18 cellular contexts compared by ENCODE assay signal in the genomic region with DNA sequence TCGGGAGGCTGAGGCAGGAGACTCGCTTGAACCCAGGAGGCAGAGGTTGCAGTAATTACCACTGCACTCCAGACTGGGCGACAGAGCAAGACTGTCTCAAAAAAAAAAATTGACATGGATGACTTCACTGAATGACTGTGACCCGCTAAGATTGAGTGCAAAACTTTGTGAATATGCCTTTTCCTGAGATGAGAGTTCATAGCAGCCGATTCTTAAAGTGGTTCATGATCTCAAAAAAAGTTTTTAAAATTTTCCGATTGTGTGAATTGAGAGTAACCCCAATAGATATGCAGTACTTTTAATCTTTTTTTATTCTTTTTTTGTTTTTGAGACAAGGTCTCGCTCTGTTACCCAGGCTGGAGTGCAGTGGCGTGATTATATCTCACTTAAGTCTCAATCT. TPM values are rescaled to one million over a fixed set of nuclear protein-coding genes. Genes with fewer than 3 reads are reported as not detected.
DNase-seq lines count a peak whose midpoint lies in the region; ATAC-seq, FAIRE-seq and TF ChIP-seq lines count a peak whose summit lies in the region.
"Had no signal": no experiment of that assay in that cellular context is flagged by ENCODE, and none has a peak within 500 bp of the region (broad histone marks: within the 10 kb centered on the region; RNA-seq: fewer than 3 reads in every experiment).

No MANE protein-coding gene starts in this region.

- ATAC-seq in activated CD8-positive, alpha-beta T cell treated with anti-CD3 and anti-CD28 coated beads for 36 hours = no peak
- no peak for ATAC-seq in activated CD8-positive, alpha-beta T cell treated with anti-CD3 and anti-CD28 coated beads, Interleukin-2, amount 10 ng/mL, durations not matched to agents 7 days and 5 days
- peak; percentile 12 for ATAC-seq in GM12878
- no peak for ATAC-seq in GM19023 (IDR thresholded peaks at IDR 0.05; ENCODE audit: unreplicated experiment)

- WGBS in GM12878 (ENCODE audit: insufficient coverage, insufficient replicate concordance, low lambda C conversion rate, missing lambda C conversion rate) = 3% methylated on average over 8 of the region's 8 CpGs

- no peak for TF ChIP-seq POLR2A in GM12878 (IDR thresholded peaks at IDR 0.05; ENCODE audit: low read depth, low read length)

- POLR2A ChIA-PET in activated CD8-positive, alpha-beta T cell treated with anti-CD3 and anti-CD28 coated beads for 36 hours (lab: Charles Lee) = interaction anchor here (0.7 to 1.8 kb wide), 5 partner anchors 30 to 147 kb away, joined by 3 to 6 read pairs (median 4); partner anchors contain the start of genes FAM216A and GPN3
- POLR2A ChIA-PET in activated CD8-positive, alpha-beta T cell treated with anti-CD3 and anti-CD28 coated beads, Interleukin-2, amount 10 ng/mL, durations not matched to agents 7 days and 5 days (lab: Charles Lee) = interaction anchor here (0.9 to 1.3 kb wide), 2 partner anchors 74 to 165 kb away, joined by 3 to 4 read pairs; partner anchors contain the start of genes ARPC3 and HVCN1
- POLR2A ChIA-PET in GM12878 (lab: Charles Lee) = interaction anchor here (0.9 to 3.3 kb wide), 12 partner anchors 8 to 79 kb away, joined by 3 to 22 read pairs (median 6); no protein-coding TSS in a partner anchor

- H3K36me3 ChIP-seq in GM12878 (ENCODE audit: control insufficient read depth in 2 of 2, insufficient read depth in 2 of 2, low read length in 1 of 2) = no peaks in the 10 kb centered on the region
- H3K36me3 ChIP-seq in neuron (ENCODE audit: insufficient read depth, low read length) = peaks cover 12% of the 10 kb centered on the region
- H3K36me3 ChIP-seq: esophagus squamous epithelium had no signal

- no peak for TF ChIP-seq CTCF in activated CD8-positive, alpha-beta T cell treated with anti-CD3 and anti-CD28 coated beads for 36 hours (IDR thresholded peaks at IDR 0.05)
- no peak for TF ChIP-seq CTCF in HFFc6 (IDR thresholded peaks at IDR 0.05)
- TF ChIP-seq CTCF in GM12878 (IDR thresholded peaks at IDR 0.05 in 2 of 3, conservative IDR thresholded peaks at IDR 0.05 in 1 of 3; ENCODE audit: control insufficient read depth in 2 of 3, extremely low read depth in 1 of 3, insufficient read depth in 1 of 3, low read depth in 3 of 3, low read length in 3 of 3) = no peak

- H3K4me3 ChIP-seq in GM12878 = peak overlapping the region; percentile 58; the same call in 1 of the 2 replicates
- H3K4me3 ChIP-seq in neuron (ENCODE audit: low read length) = peak overlapping the region; percentile 88

- H3K9me3 ChIP-seq in GM12878 (replicated peaks; ENCODE audit: control insufficient read depth, insufficient read depth, low read length) (no peaks in the 10 kb centered on the region), neuron (ENCODE audit: low read length) (peaks cover 3% of the 10 kb centered on the region)
- H3K9me3 ChIP-seq: esophagus squamous epithelium, tibial artery had no signal

- no peaks in the 10 kb centered on the region for H3K9me3 Mint-ChIP-seq in activated CD8-positive, alpha-beta T cell treated with anti-CD3 and anti-CD28 coated beads for 36 hours
- no peaks in the 10 kb centered on the region for H3K9me3 Mint-ChIP-seq in activated CD8-positive, alpha-beta T cell treated with anti-CD3 and anti-CD28 coated beads, Interleukin-2, amount 10 ng/mL, durations not matched to agents 7 days and 5 days (ENCODE audit: insufficient read depth)
- H3K9me3 Mint-ChIP-seq in HFFc6 = no peaks in the 10 kb centered on the region

- no peaks in the 10 kb centered on the region for H3K27me3 Mint-ChIP-seq in activated CD8-positive, alpha-beta T cell treated with anti-CD3 and anti-CD28 coated beads for 36 hours
- no peaks in the 10 kb centered on the region for H3K27me3 Mint-ChIP-seq in activated CD8-positive, alpha-beta T cell treated with anti-CD3 and anti-CD28 coated beads, Interleukin-2, amount 10 ng/mL, durations not matched to agents 7 days and 5 days (ENCODE audit: low read depth)
- no peaks in the 10 kb centered on the region; the same call in 1 of the 2 replicates for H3K27me3 Mint-ChIP-seq in HFFc6 (ENCODE audit: insufficient read depth)

- in situ Hi-C loops in GM12878 (cut with MboI) = loop anchor here (5.0 kb wide), 2 partner anchors 82 to 212 kb away; no protein-coding TSS in a partner anchor

- H4K20me1 ChIP-seq in GM12878 (ENCODE audit: control insufficient read depth, insufficient read depth) = no peaks in the 10 kb centered on the region

- peak overlapping the region; percentile 46 for H2AFZ ChIP-seq in GM12878 (ENCODE audit: control insufficient read depth, low read depth, low read length)
- H2AFZ ChIP-seq in neuron (ENCODE audit: low read depth, low read length) = no peak overlapping the region

- no peak for DNase-seq in activated CD8-positive, alpha-beta T cell treated with anti-CD3 and anti-CD28 coated beads for 36 hours
- no peak for DNase-seq in activated CD8-positive, alpha-beta T cell treated with anti-CD3 and anti-CD28 coated beads, Interleukin-2, amount 10 ng/mL, durations not matched to agents 7 days and 5 days
- DNase-seq in HFFc6 = no peak
- DNase-seq in GM12878 (ENCODE audit: low read depth, low spot score) = no peak
- no peak for DNase-seq in HTR-8/SVneo (ENCODE audit: insufficient read length, low spot score)
- DNase-seq in mucosa of gallbladder (ENCODE audit: low spot score) = no peak
- DNase-seq: aorta; Calu3; esophagus squamous epithelium; NCI-H187; NCI-H524 treated with DMSO at 0.1 percent for 48 hours; stimulated activated CD4-positive, alpha-beta T cell treated with anti-CD3 and anti-CD28 coated beads, Interleukin-1b, Interleukin-23, amount 100 ng/mL, for 48 hours; SW 1271; tibial artery; WERI-Rb-1 had no signal

- no peak overlapping the region for H3K27ac Mint-ChIP-seq in activated CD8-positive, alpha-beta T cell treated with anti-CD3 and anti-CD28 coated beads for 36 hours
- H3K27ac Mint-ChIP-seq in activated CD8-positive, alpha-beta T cell treated with anti-CD3 and anti-CD28 coated beads, Interleukin-2, amount 10 ng/mL, durations not matched to agents 7 days and 5 days = no peak overlapping the region
- no peak overlapping the region; the same call in 1 of the 2 replicates for H3K27ac Mint-ChIP-seq in HFFc6

- BruUV-seq in GM12878 (replicated peaks; lab: Mats Ljungman, UMichigan) = no TSS peak

- H3K4me1 ChIP-seq in GM12878 (ENCODE audit: control insufficient read depth, insufficient read depth, low read length) (peaks cover 15% of the 10 kb centered on the region), neuron (ENCODE audit: insufficient read depth, low read length) (peaks cover 10% of the 10 kb centered on the region)

- no peak for TF ChIP-seq RAD21 in GM12878 (IDR thresholded peaks at IDR 0.05; ENCODE audit: insufficient read depth, low read depth, low read length)

- FAIRE-seq in GM12878 (lab: Jason Lieb, UNC) (no peak), HTR-8/SVneo (lab: Jason Lieb, UNC) (no peak)
- FAIRE-seq: RCC 7860 had no signal

- H3K27ac ChIP-seq in GM12878 (ENCODE audit: control insufficient read depth, insufficient read depth) = peak overlapping the region; percentile 64
- H3K27ac ChIP-seq: WERI-Rb-1 had no signal

- no peaks in the 10 kb centered on the region for H3K79me2 ChIP-seq in GM12878 (ENCODE audit: control insufficient read depth, insufficient read depth, low read length)

- H3K4me1 Mint-ChIP-seq in activated CD8-positive, alpha-beta T cell treated with anti-CD3 and anti-CD28 coated beads for 36 hours (ENCODE audit: low read depth) = peaks cover 21% of the 10 kb centered on the region
- H3K4me1 Mint-ChIP-seq in activated CD8-positive, alpha-beta T cell treated with anti-CD3 and anti-CD28 coated beads, Interleukin-2, amount 10 ng/mL, durations not matched to agents 7 days and 5 days (ENCODE audit: low read depth) = peaks cover 23% of the 10 kb centered on the region
- H3K4me1 Mint-ChIP-seq in HFFc6 (ENCODE audit: low read depth) = peaks cover 10% of the 10 kb centered on the region

- H3K36me3 Mint-ChIP-seq in activated CD8-positive, alpha-beta T cell treated with anti-CD3 and anti-CD28 coated beads for 36 hours (ENCODE audit: low read depth) = no peaks in the 10 kb centered on the region
- no peaks in the 10 kb centered on the region for H3K36me3 Mint-ChIP-seq in activated CD8-positive, alpha-beta T cell treated with anti-CD3 and anti-CD28 coated beads, Interleukin-2, amount 10 ng/mL, durations not matched to agents 7 days and 5 days (ENCODE audit: low read depth)
- H3K36me3 Mint-ChIP-seq in HFFc6 (ENCODE audit: low read depth) = no peaks in the 10 kb centered on the region

- SMC1A ChIA-PET in GM12878 (lab: Charles Lee; ENCODE audit: uncharacterized antibody, unreplicated experiment) = interaction anchor here (0.6 to 4.1 kb wide), 21 partner anchors 9 to 158 kb away, joined by 3 to 14 read pairs (median 3); no protein-coding TSS in a partner anchor

- CTCF ChIA-PET in activated CD8-positive, alpha-beta T cell treated with anti-CD3 and anti-CD28 coated beads for 36 hours (lab: Charles Lee) = interaction anchor here (0.6 to 7.0 kb wide), 7 partner anchors 9 to 212 kb away, joined by 3 to 53 read pairs (median 5); partner anchors contain the start of gene ARPC3
- CTCF ChIA-PET in activated CD8-positive, alpha-beta T cell treated with anti-CD3 and anti-CD28 coated beads, Interleukin-2, amount 10 ng/mL, durations not matched to agents 7 days and 5 days (lab: Charles Lee) = interaction anchor here (1.2 to 8.4 kb wide), 4 partner anchors 14 to 165 kb away, joined by 6 to 70 read pairs (median 18); partner anchors contain the start of genes ARPC3, FAM216A and GPN3
- CTCF ChIA-PET in GM12878 (lab: Yijun Ruan, JAX) = interaction anchor here (0.9 to 5.4 kb wide), 7 partner anchors 9 to 214 kb away, joined by 3 to 21 read pairs (median 6); partner anchors contain the start of gene ARPC3

- RAD21 ChIA-PET in GM12878 (lab: Charles Lee; ENCODE audit: unreplicated experiment) = interaction anchor here (1.0 to 4.6 kb wide), 7 partner anchors 18 to 165 kb away, joined by 3 to 23 read pairs (median 5); partner anchors contain the start of gene ARPC3

- TF ChIP-seq EP300 in GM12878 (IDR thresholded peaks at IDR 0.05; ENCODE audit: borderline replicate concordance in 1 of 2, control insufficient read depth in 1 of 2, low read depth in 2 of 2, low read length in 2 of 2) = no peak

- H3K4me2 ChIP-seq in GM12878 (ENCODE audit: control insufficient read depth, insufficient read depth) = peak overlapping the region; percentile 92

- H3K27me3 ChIP-seq in GM12878 (replicated peaks in 1 of 2; ENCODE audit: control insufficient read depth in 2 of 2, insufficient read depth in 2 of 2, low read length in 1 of 2) (no peaks in the 10 kb centered on the region), neuron (ENCODE audit: insufficient read depth, low read length) (no peaks in the 10 kb centered on the region)
- H3K27me3 ChIP-seq: esophagus squamous epithelium, tibial artery had no signal

- peak overlapping the region; percentile 72 for H3K9ac ChIP-seq in GM12878 (ENCODE audit: control insufficient read depth, insufficient read depth, low read length)

- peak overlapping the region; percentile 83 for H3K4me3 Mint-ChIP-seq in activated CD8-positive, alpha-beta T cell treated with anti-CD3 and anti-CD28 coated beads for 36 hours
- no peak overlapping the region for H3K4me3 Mint-ChIP-seq in activated CD8-positive, alpha-beta T cell treated with anti-CD3 and anti-CD28 coated beads, Interleukin-2, amount 10 ng/mL, durations not matched to agents 7 days and 5 days
- 0 out of 2 replicates have a peak overlapping the region, but pooled peaks have one; percentile 37 for H3K4me3 Mint-ChIP-seq in HFFc6

- intact Hi-C loops in activated CD8-positive, alpha-beta T cell treated with anti-CD3 and anti-CD28 coated beads for 36 hours (cut with micrococcal nuclease) = no loop called here
- intact Hi-C loops in GM12878 (cut with micrococcal nuclease; ENCODE audit: unreplicated experiment) = no loop called here

RNA-seq across cellular contexts. Expression of gene TCTN1, which starts 1.2 kb away (rescaled TPM):
- 1 to 10 TPM; 7.9 to 8.6 TPM for total RNA-seq in activated CD8-positive, alpha-beta T cell treated with anti-CD3 and anti-CD28 coated beads for 36 hours
- total RNA-seq in activated CD8-positive, alpha-beta T cell treated with anti-CD3 and anti-CD28 coated beads, Interleukin-2, amount 10 ng/mL, durations not matched to agents 7 days and 5 days = 1 to 10 TPM; 5.9 to 7.9 TPM
- total RNA-seq in HFFc6 (2021; fragmentation: NEBNext Ultra II Directional; extraction: Animal tissue kit (Norgen Biotek cat#: 25700)) = 10 to 100 TPM; 24.2 to 30.3 (median 25.6) TPM
- 34.3 and 34.6 TPM in 2 replicates for total RNA-seq in GM12878 (2013; cell fraction: nucleolus; rRNA removed)
- total RNA-seq in GM12878 (2014; rRNA removed) = 15.3 and 15.6 TPM in 2 replicates
- 15.3 and 16.6 TPM in 2 replicates for total RNA-seq in GM12878 (2014; rRNA removed; fragmentation: Illumina TruSeq; extraction: Trizol)
- 11.5 and 13.8 TPM in 2 replicates for total RNA-seq in GM12878 (2021)
- polyA plus RNA-seq in GM12878 (2011; ENCODE audit: low read depth) = 27.3 TPM
- polyA plus RNA-seq in GM12878 (2011; rRNA removed) = 16.7 and 18.6 TPM in 2 replicates
- 5.9 and 7.3 TPM in 2 replicates for polyA plus RNA-seq in GM12878 (2011; cell fraction: cytosol; rRNA removed)
- 19.5 and 23.1 TPM in 2 replicates for polyA plus RNA-seq in GM12878 (2011; cell fraction: nucleus; rRNA removed)
- polyA plus RNA-seq in GM12878 (2012) = 12.8 and 15.4 TPM in 2 replicates
- 12.9 and 21.2 TPM in 2 replicates for polyA plus RNA-seq in GM12878 (2014; fragmentation: Illumina TruSeq; extraction: Trizol)
- polyA plus RNA-seq in GM12878 (2014; fragmentation: Nextera tagmentation; extraction: Ambion mirVana) = 10 to 100 TPM in 1 of 2 experiments, 1 to 10 TPM in 1; 8.8 to 10.2 TPM
- 15.4 and 20.3 TPM in 2 replicates for polyA plus RNA-seq in GM12878 (2014; rRNA removed)
- polyA plus RNA-seq in GM12878 (2016; fragmentation: Nextera tagmentation; extraction: Ambion mirVana) = 10 to 100 TPM; 16.7 to 23.5 TPM
- 7.3 and 14.8 TPM in 2 replicates for polyA minus RNA-seq in GM12878 (2011; rRNA and poly(A)+ RNA removed)
- 2.4 and 3.9 TPM in 2 replicates for polyA minus RNA-seq in GM12878 (2011; cell fraction: cytosol; rRNA and poly(A)+ RNA removed)
- 9.6 and 11.4 TPM in 2 replicates for polyA minus RNA-seq in GM12878 (2011; cell fraction: nucleus; rRNA and poly(A)+ RNA removed)
- total RNA-seq in mucosa of gallbladder = 61.5 TPM

RNA-seq across cellular contexts. Expression of gene PPTC7, which starts 32.1 kb away (rescaled TPM):
- total RNA-seq in activated CD8-positive, alpha-beta T cell treated with anti-CD3 and anti-CD28 coated beads for 36 hours = 10 to 100 TPM; 43.1 to 44.5 TPM
- total RNA-seq in activated CD8-positive, alpha-beta T cell treated with anti-CD3 and anti-CD28 coated beads, Interleukin-2, amount 10 ng/mL, durations not matched to agents 7 days and 5 days = 10 to 100 TPM; 24.4 to 26.8 TPM
- total RNA-seq in HFFc6 (2021; fragmentation: NEBNext Ultra II Directional; extraction: Animal tissue kit (Norgen Biotek cat#: 25700)) = 10 to 100 TPM in 5 of 6 experiments, 1 to 10 TPM in 1; 8.9 to 13.6 (median 12.0) TPM
- total RNA-seq in GM12878 (2013; cell fraction: nucleolus; rRNA removed) = 97.8 and 98.0 TPM in 2 replicates
- total RNA-seq in GM12878 (2014; rRNA removed) (8.3 and 9.1 TPM in 2 replicates), GM12878 (2014; rRNA removed; fragmentation: Illumina TruSeq; extraction: Trizol) (13.4 and 13.9 TPM in 2 replicates), GM12878 (2021) (31.0 and 31.4 TPM in 2 replicates), mucosa of gallbladder (18.2 TPM)
- polyA plus RNA-seq in GM12878 (2011; ENCODE audit: low read depth) = 16.5 TPM
- polyA plus RNA-seq in GM12878 (2011; rRNA removed) (69.6 and 89.2 TPM in 2 replicates), GM12878 (2014; fragmentation: Illumina TruSeq; extraction: Trizol) (29.8 and 37.9 TPM in 2 replicates), GM12878 (2014; fragmentation: Nextera tagmentation; extraction: Ambion mirVana) (1 to 10 TPM; 5.0 to 8.9 TPM), GM12878 (2014; rRNA removed) (24.8 and 25.9 TPM in 2 replicates), GM12878 (2016; fragmentation: Nextera tagmentation; extraction: Ambion mirVana) (10 to 100 TPM in 1 of 2 experiments, 1 to 10 TPM in 1; 4.0 to 11.3 TPM)
- 26.8 and 32.6 TPM in 2 replicates for polyA plus RNA-seq in GM12878 (2011; cell fraction: cytosol; rRNA removed)
- 36.0 and 57.5 TPM in 2 replicates for polyA plus RNA-seq in GM12878 (2011; cell fraction: nucleus; rRNA removed)
- 24.9 and 34.0 TPM in 2 replicates for polyA plus RNA-seq in GM12878 (2012)
- 80.9 and 102 TPM in 2 replicates for polyA minus RNA-seq in GM12878 (2011; rRNA and poly(A)+ RNA removed)
- polyA minus RNA-seq in GM12878 (2011; cell fraction: cytosol; rRNA and poly(A)+ RNA removed) = 29.1 and 29.5 TPM in 2 replicates
- 34.9 and 43.1 TPM in 2 replicates for polyA minus RNA-seq in GM12878 (2011; cell fraction: nucleus; rRNA and poly(A)+ RNA removed)
